In genomic region chr3:116148881-116149530, GRCh38 we compare ENCODE assay signal across 14 cellular contexts.
A peak's percentile ranks its signal among the peaks of the same experiment; 100 is the strongest.
DNase-seq lines count a peak whose midpoint lies in the region; ATAC-seq, FAIRE-seq and TF ChIP-seq lines count a peak whose summit lies in the region.
"Had no signal": no experiment of that assay in that cellular context is flagged by ENCODE, and none has a peak within 500 bp of the region (broad histone marks: within the 10 kb centered on the region; RNA-seq: fewer than 3 reads in every experiment).

No MANE protein-coding gene starts in this region.

- H3K36me3 ChIP-seq in bronchial epithelial cell (ENCODE audit: control insufficient read depth, insufficient read depth, low read length): no peaks in the 10 kb centered on the region
- H3K36me3 ChIP-seq: sigmoid colon had no signal

- H3K27me3 Mint-ChIP-seq in neural crest cell (ENCODE audit: low read depth) (no peaks in the 10 kb centered on the region), osteocyte (ENCODE audit: unreplicated experiment) (no peaks in the 10 kb centered on the region)

- peak; percentile 59 for DNase-seq in ELR (ENCODE audit: low read depth)
- DNase-seq in NCI-H2081 (lab: John Stamatoyannopoulos, UW): peak; percentile 79 to 96
- DNase-seq in bronchial epithelial cell (ENCODE audit: low read depth): peak; percentile 15
- no peak for DNase-seq in neural crest cell (ENCODE audit: low read depth, low spot score)
- no peak for DNase-seq in osteocyte (ENCODE audit: extremely low spot score, unreplicated experiment)
- no peak for DNase-seq in cortex of kidney (lab: John Stamatoyannopoulos, UW)
- DNase-seq in activated CD4-positive, alpha-beta T cell treated with anti-CD3 and anti-CD28 coated beads for 1 hour: no peak
- DNase-seq: activated CD4-positive, CD25-positive, alpha-beta regulatory T cell treated with anti-CD3 and anti-CD28 coated beads, Interleukin-2, amount 50 U/mL, for 72 hours; activated gamma-delta T cell; Caco-2; mammary epithelial cell; NCI-H226; sigmoid colon had no signal

- H3K4me3 Mint-ChIP-seq in neural crest cell: peak overlapping the region; percentile 4
- no peak overlapping the region for H3K4me3 Mint-ChIP-seq in osteocyte (ENCODE audit: unreplicated experiment)

- H3K36me3 Mint-ChIP-seq in neural crest cell (ENCODE audit: low read depth) (peaks cover 9% of the 10 kb centered on the region), osteocyte (ENCODE audit: unreplicated experiment) (peaks cover 6% of the 10 kb centered on the region)

- H3K4me1 Mint-ChIP-seq in neural crest cell (peaks cover 22% of the 10 kb centered on the region), osteocyte (ENCODE audit: unreplicated experiment) (no peaks in the 10 kb centered on the region)

- H3K27ac Mint-ChIP-seq in neural crest cell (ENCODE audit: unreplicated experiment) (peak overlapping the region; percentile 75), osteocyte (ENCODE audit: unreplicated experiment) (no peak overlapping the region)

- H3K27me3 ChIP-seq in bronchial epithelial cell (ENCODE audit: control insufficient read depth, insufficient read depth, low read length): no peaks in the 10 kb centered on the region
- H3K27me3 ChIP-seq: sigmoid colon had no signal

- H3K9me3 Mint-ChIP-seq in neural crest cell (peaks cover 10% of the 10 kb centered on the region), osteocyte (ENCODE audit: unreplicated experiment) (peaks cover 15% of the 10 kb centered on the region)

- no peak overlapping the region for H3K4me3 ChIP-seq in bronchial epithelial cell (ENCODE audit: low read depth, low read length)
- H3K4me3 ChIP-seq: sigmoid colon had no signal

- no peak for FAIRE-seq in bronchial epithelial cell (lab: Jason Lieb, UNC)

- TF ChIP-seq CTCF in bronchial epithelial cell (IDR thresholded peaks at IDR 0.05; ENCODE audit: insufficient read depth, low read length, severe bottlenecking) (no peak), neural crest cell (conservative IDR thresholded peaks at IDR 0.05) (no peak), osteocyte (IDR thresholded peaks at IDR 0.05) (no peak)

- ATAC-seq in GM18498 (IDR thresholded peaks at IDR 0.05; ENCODE audit: unreplicated experiment): no peak

Comparison
In these comparisons a context has a peak if more than half of its experiments do, and no peak if none do; other contexts are left out.
1. DNase-seq: peak in ELR (single experiment), NCI-H2081 (2 of 2) and bronchial epithelial cell (single experiment); none in neural crest cell (single experiment), osteocyte (single experiment), cortex of kidney (single experiment) and activated CD4-positive, alpha-beta T cell treated with anti-CD3 and anti-CD28 coated beads for 1 hour (single experiment).